ENCODE assay signal across 15 cellular contexts in the genomic region with DNA sequence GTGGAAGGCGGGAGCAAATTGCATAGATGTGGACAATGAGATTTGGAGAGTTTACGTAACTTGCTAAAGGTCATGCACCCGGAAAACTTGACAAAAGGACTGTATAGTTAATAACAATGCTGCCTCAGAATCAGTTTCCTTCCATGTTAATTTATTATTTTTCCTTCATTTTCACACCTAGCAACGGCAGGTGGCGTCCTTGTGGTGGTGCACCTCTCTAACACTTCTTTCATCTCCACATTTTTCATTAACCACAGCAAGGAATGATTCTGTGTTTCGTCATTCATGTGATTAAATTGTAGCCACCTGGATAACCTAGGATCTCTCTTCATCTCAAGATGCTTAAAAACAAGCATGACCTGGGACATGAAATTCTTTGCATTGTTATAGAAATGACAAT.
A peak's percentile ranks its signal among the peaks of the same experiment; 100 is the strongest.
DNase-seq lines count a peak whose midpoint lies in the region; TF ChIP-seq lines count a peak whose summit lies in the region.
"Had no signal": no experiment of that assay in that cellular context is flagged by ENCODE, and none has a peak within 500 bp of the region (broad histone marks: within the 10 kb centered on the region; RNA-seq: fewer than 3 reads in every experiment).

No MANE protein-coding gene starts in this region.

- 0 out of 2 replicates have a peak, but pooled peaks cover 2% of the 10 kb centered on the region for H3K27me3 Mint-ChIP-seq in HFFc6 (ENCODE audit: insufficient read depth)
- H3K27me3 Mint-ChIP-seq: CD4-positive, alpha-beta T cell; effector memory CD8-positive, alpha-beta T cell; memory B cell had no signal

- TF ChIP-seq POLR2A in suprapubic skin (IDR thresholded peaks at IDR 0.05), result no peak

- TF ChIP-seq EP300 in suprapubic skin (IDR thresholded peaks at IDR 0.05), result no peak

- peak; percentile 48 for TF ChIP-seq CTCF in LNCaP clone FGC (IDR thresholded peaks at IDR 0.05; ENCODE audit: control insufficient read depth, extremely low read depth, insufficient read depth)
- peak; percentile 10 for TF ChIP-seq CTCF in hepatocyte (IDR thresholded peaks at IDR 0.05; ENCODE audit: poor library complexity)
- TF ChIP-seq CTCF in suprapubic skin (IDR thresholded peaks at IDR 0.05), result no peak
- TF ChIP-seq CTCF in HFFc6 (IDR thresholded peaks at IDR 0.05), result no peak

- no peak overlapping the region for H3K27ac Mint-ChIP-seq in HFFc6
- H3K27ac Mint-ChIP-seq: CD4-positive, alpha-beta T cell; effector memory CD8-positive, alpha-beta T cell; memory B cell; stimulated activated naive CD8-positive, alpha-beta T cell treated with anti-CD3 and anti-CD28 coated beads, Interleukin-15, Interleukin-2, amounts not matched to agents 100 ng/mL and 50 ng/mL, for 24 hours had no signal

- H3K4me2 ChIP-seq in hepatocyte, result no peak overlapping the region

- no peaks in the 10 kb centered on the region for H3K4me1 Mint-ChIP-seq in HFFc6 (ENCODE audit: low read depth)
- H3K4me1 Mint-ChIP-seq: memory B cell had no signal

- no peaks in the 10 kb centered on the region; the same call in 1 of the 2 replicates for H3K36me3 Mint-ChIP-seq in HFFc6 (ENCODE audit: low read depth)
- H3K36me3 Mint-ChIP-seq: memory B cell had no signal

- H3K4me1 ChIP-seq in hepatocyte (ENCODE audit: insufficient read depth) (peaks cover 7% of the 10 kb centered on the region), suprapubic skin (no peaks in the 10 kb centered on the region)

- H3K27ac ChIP-seq in hepatocyte (no peak overlapping the region), suprapubic skin (no peak overlapping the region)
- H3K27ac ChIP-seq: HL-60, skin epidermis had no signal

- no peak overlapping the region for H3K4me3 Mint-ChIP-seq in HFFc6
- H3K4me3 Mint-ChIP-seq: CD4-positive, alpha-beta T cell; effector memory CD8-positive, alpha-beta T cell; memory B cell; stimulated activated naive CD8-positive, alpha-beta T cell treated with anti-CD3 and anti-CD28 coated beads, Interleukin-15, Interleukin-2, amounts not matched to agents 100 ng/mL and 50 ng/mL, for 24 hours had no signal

- peak; percentile 2 for DNase-seq in Daoy (ENCODE audit: low read depth)
- DNase-seq in LNCaP clone FGC (ENCODE audit: low read depth), result no peak
- DNase-seq in RKO (ENCODE audit: low spot score), result peak; percentile 29
- no peak for DNase-seq in hepatocyte (ENCODE audit: low spot score)
- no peak for DNase-seq in suprapubic skin (ENCODE audit: low spot score in 2 of 2)
- no peak for DNase-seq in HFFc6
- DNase-seq in activated effector memory CD4-positive, alpha-beta T cell treated with Interleukin-2 at 50 U/mL for 16 hours, result no peak
- DNase-seq: activated naive CD4-positive, alpha-beta T cell; CD4-positive, alpha-beta T cell; effector memory CD8-positive, alpha-beta T cell; foreskin melanocyte had no signal

- H3K27me3 ChIP-seq in hepatocyte (no peaks in the 10 kb centered on the region), suprapubic skin (no peaks in the 10 kb centered on the region)

- 69% methylated on average over 6 of the region's 6 CpGs for WGBS in hepatocyte (ENCODE audit: low lambda C conversion rate, missing lambda C conversion rate)
- 72% methylated on average over 6 of the region's 6 CpGs for WGBS in suprapubic skin

- H3K9me3 Mint-ChIP-seq in HFFc6, result peaks cover 60% of the 10 kb centered on the region
- H3K9me3 Mint-ChIP-seq: stimulated activated naive CD8-positive, alpha-beta T cell treated with anti-CD3 and anti-CD28 coated beads, Interleukin-15, Interleukin-2, amounts not matched to agents 100 ng/mL and 50 ng/mL, for 24 hours had no signal

- no peaks in the 10 kb centered on the region for H3K79me2 ChIP-seq in hepatocyte

- H4K20me1 ChIP-seq in hepatocyte (ENCODE audit: insufficient read depth, poor library complexity, severe bottlenecking), result no peaks in the 10 kb centered on the region

- H3K9me3 ChIP-seq in hepatocyte (ENCODE audit: low read depth), result no peaks in the 10 kb centered on the region
- no peaks in the 10 kb centered on the region for H3K9me3 ChIP-seq in suprapubic skin

- H3K36me3 ChIP-seq in hepatocyte (replicated peaks; ENCODE audit: insufficient read depth, low read depth) (no peaks in the 10 kb centered on the region), suprapubic skin (no peaks in the 10 kb centered on the region)

- H3K4me3 ChIP-seq in LNCaP clone FGC (ENCODE audit: low read depth, low read length) (no peak overlapping the region), hepatocyte (no peak overlapping the region), suprapubic skin (no peak overlapping the region)
- H3K4me3 ChIP-seq: skin epidermis had no signal

- H2AFZ ChIP-seq in hepatocyte, result no peak overlapping the region

- no peaks in the 10 kb centered on the region for H3K9me2 ChIP-seq in hepatocyte (replicated peaks; ENCODE audit: insufficient read depth)

Comparison
In these comparisons a context has a peak if more than half of its experiments do, and no peak if none do; other contexts are left out.
1. DNase-seq: peak in Daoy (single experiment) and RKO (single experiment); none in LNCaP clone FGC (single experiment), hepatocyte (single experiment), suprapubic skin (0 of 2), HFFc6 (single experiment) and activated effector memory CD4-positive, alpha-beta T cell treated with Interleukin-2 at 50 U/mL for 16 hours (single experiment).
2. CTCF ChIP-seq: peak in LNCaP clone FGC (single experiment) and hepatocyte (single experiment); none in suprapubic skin (0 of 2) and HFFc6 (single experiment).